In genomic region chr21:36785615-36786014, GRCh38 we compare ENCODE assay signal across 1 cellular context.
TF ChIP-seq lines count a peak whose summit lies in the region.

No MANE protein-coding gene starts in this region.

TF ChIP-seq in HCT116, 20 proteins besides CTCF, POLR2A, EP300 and RAD21 (continued from another document):
- TF ChIP-seq REST (IDR thresholded peaks at IDR 0.05; ENCODE audit: low read depth) = no peak
- TF ChIP-seq TCF7L2 (IDR thresholded peaks at IDR 0.05; ENCODE audit: borderline replicate concordance, extremely low read depth, insufficient read depth, insufficient read length) = no peak
- no peak for TF ChIP-seq EGR1 (IDR thresholded peaks at IDR 0.05; ENCODE audit: low read depth)
- TF ChIP-seq EZH2phosphoT487 (IDR thresholded peaks at IDR 0.05; ENCODE audit: borderline replicate concordance) = no peak
- no peak for TF ChIP-seq POLR2AphosphoS5 (IDR thresholded peaks at IDR 0.05; ENCODE audit: low read depth, low read length)
- no peak for TF ChIP-seq SP1 (IDR thresholded peaks at IDR 0.05; ENCODE audit: low read depth)
- TF ChIP-seq SRF (IDR thresholded peaks at IDR 0.05; ENCODE audit: low read depth) = no peak
- no peak for TF ChIP-seq JUND (IDR thresholded peaks at IDR 0.05)
- no peak for TF ChIP-seq YY1 (IDR thresholded peaks at IDR 0.05; ENCODE audit: extremely low read depth, insufficient replicate concordance, low read depth, low read length)
- TF ChIP-seq MAX (IDR thresholded peaks at IDR 0.05) = no peak
- no peak for TF ChIP-seq FOSL1 (IDR thresholded peaks at IDR 0.05; ENCODE audit: low read depth)
- no peak for TF ChIP-seq ZFX (IDR thresholded peaks at IDR 0.05)
- TF ChIP-seq CBX3 (IDR thresholded peaks at IDR 0.05; ENCODE audit: low read depth) = no peak
- no peak for TF ChIP-seq ZNF274 (IDR thresholded peaks at IDR 0.05; ENCODE audit: low read depth, low read length)
